9 cellular contexts compared by ENCODE assay signal in the genomic region with DNA sequence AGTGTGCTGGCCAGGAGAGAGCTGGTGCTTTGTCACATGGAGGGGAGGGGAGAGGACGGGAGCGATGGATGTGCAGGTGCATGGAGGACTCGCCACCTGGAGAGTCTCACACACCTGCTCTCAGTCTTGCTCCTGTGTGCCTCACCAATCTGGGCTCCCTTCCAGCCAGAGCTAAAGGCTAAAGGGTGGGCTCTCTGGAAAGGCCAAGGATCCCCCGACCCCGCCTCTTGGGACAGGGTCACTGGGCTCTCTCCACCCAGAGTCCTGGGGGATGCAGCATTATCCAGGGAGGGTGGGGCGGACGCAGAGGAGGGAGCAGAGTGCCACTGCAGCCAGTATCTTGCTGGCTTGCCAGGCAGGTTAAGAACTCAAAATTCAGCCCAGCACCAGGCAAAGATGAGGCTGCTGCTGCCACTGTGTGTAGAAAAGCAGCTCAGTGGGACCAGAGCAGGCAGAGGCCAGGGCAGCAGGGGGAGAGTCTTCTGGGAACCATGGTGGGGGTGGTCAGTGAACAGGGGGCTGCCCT. TPM values are rescaled to one million over a fixed set of nuclear protein-coding genes. Genes with fewer than 3 reads are reported as not detected.
DNase-seq lines count a peak whose midpoint lies in the region; ATAC-seq lines count a peak whose summit lies in the region.
"Had no signal": no experiment of that assay in that cellular context is flagged by ENCODE, and none has a peak within 500 bp of the region (broad histone marks: within the 10 kb centered on the region; RNA-seq: fewer than 3 reads in every experiment).

No MANE protein-coding gene starts in this region.

- ATAC-seq in activated CD8-positive, alpha-beta memory T cell treated with anti-CD3 and anti-CD28 coated beads, Interleukin-2, amount 10 ng/mL, durations not matched to agents 7 days and 5 days = no peak
- ATAC-seq in stimulated activated naive B cell treated with anti-CD40 and anti-IgM and Interleukin-4, amounts not matched to agents 10 μg/mL and 1 μg/mL and 100 μg/mL, for 72 hours (replicated peaks) = no peak
- ATAC-seq in GM21526 (IDR thresholded peaks at IDR 0.05; ENCODE audit: low FRiP score, unreplicated experiment) = no peak
- ATAC-seq: right lobe of liver had no signal

- no peak overlapping the region for H3K27ac Mint-ChIP-seq in activated CD4-positive, alpha-beta T cell treated with anti-CD3 and anti-CD28 coated beads, Interleukin-2, amount 10 ng/mL, durations not matched to agents 24 days and 14 days
- H3K27ac Mint-ChIP-seq in activated CD8-positive, alpha-beta memory T cell treated with anti-CD3 and anti-CD28 coated beads, Interleukin-2, amount 10 ng/mL, durations not matched to agents 7 days and 5 days = no peak overlapping the region
- H3K27ac Mint-ChIP-seq in stimulated activated naive B cell treated with anti-CD40 and anti-IgM and Interleukin-4, amounts not matched to agents 10 μg/mL and 1 μg/mL and 100 μg/mL, for 72 hours = peak overlapping the region; percentile 51

- no peaks in the 10 kb centered on the region for H3K27me3 Mint-ChIP-seq in activated CD4-positive, alpha-beta T cell treated with anti-CD3 and anti-CD28 coated beads, Interleukin-2, amount 10 ng/mL, durations not matched to agents 24 days and 14 days
- no peaks in the 10 kb centered on the region for H3K27me3 Mint-ChIP-seq in activated CD8-positive, alpha-beta memory T cell treated with anti-CD3 and anti-CD28 coated beads, Interleukin-2, amount 10 ng/mL, durations not matched to agents 7 days and 5 days
- H3K27me3 Mint-ChIP-seq in stimulated activated naive B cell treated with anti-CD40 and anti-IgM and Interleukin-4, amounts not matched to agents 10 μg/mL and 1 μg/mL and 100 μg/mL, for 72 hours = no peaks in the 10 kb centered on the region

- H3K4me1 Mint-ChIP-seq in activated CD4-positive, alpha-beta T cell treated with anti-CD3 and anti-CD28 coated beads, Interleukin-2, amount 10 ng/mL, durations not matched to agents 24 days and 14 days = peaks cover 32% of the 10 kb centered on the region
- H3K4me1 Mint-ChIP-seq in activated CD8-positive, alpha-beta memory T cell treated with anti-CD3 and anti-CD28 coated beads, Interleukin-2, amount 10 ng/mL, durations not matched to agents 7 days and 5 days = peaks cover 29% of the 10 kb centered on the region
- peaks cover 20 to 50% of the 10 kb centered on the region in 2 donors for H3K4me1 Mint-ChIP-seq in stimulated activated naive B cell treated with anti-CD40 and anti-IgM and Interleukin-4, amounts not matched to agents 10 μg/mL and 1 μg/mL and 100 μg/mL, for 72 hours

- CTCF ChIA-PET in activated CD8-positive, alpha-beta memory T cell treated with anti-CD3 and anti-CD28 coated beads, Interleukin-2, amount 10 ng/mL, durations not matched to agents 7 days and 5 days (lab: Charles Lee) = interaction anchor here (0.7 to 1.5 kb wide), 2 partner anchors 21 to 703 kb away, joined by 3 to 4 read pairs; no protein-coding TSS in a partner anchor

- intact Hi-C loops in activated CD4-positive, alpha-beta T cell treated with anti-CD3 and anti-CD28 coated beads, Interleukin-2, amount 10 ng/mL, durations not matched to agents 24 days and 14 days (cut with micrococcal nuclease) = no loop called here

- in situ Hi-C loops in KBM-7 (cut with MboI; ENCODE audit: low pct_unique_long_range_greater_than_20kb, low sequenced_read_pairs) = no loop called here

- H3K36me3 Mint-ChIP-seq in activated CD4-positive, alpha-beta T cell treated with anti-CD3 and anti-CD28 coated beads, Interleukin-2, amount 10 ng/mL, durations not matched to agents 24 days and 14 days (ENCODE audit: low read depth) = peaks cover 23% of the 10 kb centered on the region
- no peaks in the 10 kb centered on the region for H3K36me3 Mint-ChIP-seq in activated CD8-positive, alpha-beta memory T cell treated with anti-CD3 and anti-CD28 coated beads, Interleukin-2, amount 10 ng/mL, durations not matched to agents 7 days and 5 days
- peaks cover 4 to 25% of the 10 kb centered on the region in 2 donors for H3K36me3 Mint-ChIP-seq in stimulated activated naive B cell treated with anti-CD40 and anti-IgM and Interleukin-4, amounts not matched to agents 10 μg/mL and 1 μg/mL and 100 μg/mL, for 72 hours

- DNase-seq in activated CD4-positive, alpha-beta T cell treated with anti-CD3 and anti-CD28 coated beads, Interleukin-2, amount 50 U/mL, for 1 hour = peak; percentile 0
- no peak for DNase-seq in activated CD4-positive, alpha-beta T cell treated with anti-CD3 and anti-CD28 coated beads, Interleukin-2, amount 10 ng/mL, durations not matched to agents 24 days and 14 days
- DNase-seq in NCI-H2029 treated with DMSO at 0.1 percent for 48 hours (lab: John Stamatoyannopoulos, UW) (peak; percentile 57), GF-D8 (lab: John Stamatoyannopoulos, UW) (no peak), KBM-7 (no peak)
- DNase-seq in activated CD8-positive, alpha-beta memory T cell treated with anti-CD3 and anti-CD28 coated beads, Interleukin-2, amount 10 ng/mL, durations not matched to agents 7 days and 5 days = peak; percentile 36
- DNase-seq in stimulated activated naive B cell treated with anti-CD40 and anti-IgM and Interleukin-4, amounts not matched to agents 10 μg/mL and 1 μg/mL and 100 μg/mL, for 72 hours = no peak

- H3K9me3 Mint-ChIP-seq in activated CD4-positive, alpha-beta T cell treated with anti-CD3 and anti-CD28 coated beads, Interleukin-2, amount 10 ng/mL, durations not matched to agents 24 days and 14 days = no peaks in the 10 kb centered on the region
- no peaks in the 10 kb centered on the region for H3K9me3 Mint-ChIP-seq in activated CD8-positive, alpha-beta memory T cell treated with anti-CD3 and anti-CD28 coated beads, Interleukin-2, amount 10 ng/mL, durations not matched to agents 7 days and 5 days (ENCODE audit: low read depth)
- H3K9me3 Mint-ChIP-seq in stimulated activated naive B cell treated with anti-CD40 and anti-IgM and Interleukin-4, amounts not matched to agents 10 μg/mL and 1 μg/mL and 100 μg/mL, for 72 hours = no peaks in the 10 kb centered on the region

- H3K4me3 Mint-ChIP-seq in activated CD4-positive, alpha-beta T cell treated with anti-CD3 and anti-CD28 coated beads, Interleukin-2, amount 10 ng/mL, durations not matched to agents 24 days and 14 days = no peak overlapping the region
- no peak overlapping the region for H3K4me3 Mint-ChIP-seq in activated CD8-positive, alpha-beta memory T cell treated with anti-CD3 and anti-CD28 coated beads, Interleukin-2, amount 10 ng/mL, durations not matched to agents 7 days and 5 days
- no peak overlapping the region for H3K4me3 Mint-ChIP-seq in stimulated activated naive B cell treated with anti-CD40 and anti-IgM and Interleukin-4, amounts not matched to agents 10 μg/mL and 1 μg/mL and 100 μg/mL, for 72 hours

RNA-seq across cellular contexts. Expression of gene STAT5B, which starts 5.4 kb away (rescaled TPM):
- total RNA-seq in activated CD4-positive, alpha-beta T cell treated with anti-CD3 and anti-CD28 coated beads, Interleukin-2, amount 10 ng/mL, durations not matched to agents 24 days and 14 days = 184 and 189 TPM in 2 replicates
- 100 to 1,000 TPM; 112 to 116 TPM for total RNA-seq in activated CD8-positive, alpha-beta memory T cell treated with anti-CD3 and anti-CD28 coated beads, Interleukin-2, amount 10 ng/mL, durations not matched to agents 7 days and 5 days

RNA-seq across cellular contexts. Expression of gene STAT5A, which starts 6.7 kb away (rescaled TPM):
- 346 and 348 TPM in 2 replicates for total RNA-seq in activated CD4-positive, alpha-beta T cell treated with anti-CD3 and anti-CD28 coated beads, Interleukin-2, amount 10 ng/mL, durations not matched to agents 24 days and 14 days
- 100 to 1,000 TPM; 118 to 127 TPM for total RNA-seq in activated CD8-positive, alpha-beta memory T cell treated with anti-CD3 and anti-CD28 coated beads, Interleukin-2, amount 10 ng/mL, durations not matched to agents 7 days and 5 days

Comparison
In these comparisons a context has a peak if more than half of its experiments do, and no peak if none do; other contexts are left out.
1. DNase-seq: peak in activated CD4-positive, alpha-beta T cell treated with anti-CD3 and anti-CD28 coated beads, Interleukin-2, amount 50 U/mL, for 1 hour (single experiment), NCI-H2029 treated with DMSO at 0.1 percent for 48 hours (single experiment) and activated CD8-positive, alpha-beta memory T cell treated with anti-CD3 and anti-CD28 coated beads, Interleukin-2, amount 10 ng/mL, durations not matched to agents 7 days and 5 days (single experiment); none in activated CD4-positive, alpha-beta T cell treated with anti-CD3 and anti-CD28 coated beads, Interleukin-2, amount 10 ng/mL, durations not matched to agents 24 days and 14 days (single experiment), stimulated activated naive B cell treated with anti-CD40 and anti-IgM and Interleukin-4, amounts not matched to agents 10 μg/mL and 1 μg/mL and 100 μg/mL, for 72 hours (single experiment), GF-D8 (single experiment) and KBM-7 (single experiment).